ENCODE assay signal across 24 cellular contexts in genomic region chr2:144165599-144166250, GRCh38.
"Had no signal": no experiment of that assay in that cellular context is flagged by ENCODE, and none has a peak within 500 bp of the region (broad histone marks: within the 10 kb centered on the region; RNA-seq: fewer than 3 reads in every experiment).

No MANE protein-coding gene starts in this region.

- H3K27me3 ChIP-seq: esophagus muscularis mucosa, heart right ventricle, left lung, neural progenitor cell, right lobe of liver, suprapubic skin, transverse colon had no signal

- H3K36me3 Mint-ChIP-seq: naive thymus-derived CD4-positive, alpha-beta T cell had no signal

- H3K27me3 Mint-ChIP-seq: naive thymus-derived CD4-positive, alpha-beta T cell; progenitor cell of endocrine pancreas; stimulated activated naive CD8-positive, alpha-beta T cell treated with anti-CD3 and anti-CD28 coated beads, Interleukin-15, amount 100 ng/mL, for 72 hours had no signal

- DNase-seq: cortex of kidney; foreskin melanocyte; glutamatergic neuron; heart right ventricle; hippocampal formation; left cardiac atrium; left lung; mesendoderm; midbrain; naive thymus-derived CD4-positive, alpha-beta T cell; right lobe of liver; small intestine; stimulated activated CD4-positive, alpha-beta T cell treated with anti-CD3 and anti-CD28 coated beads, Interleukin-15, amount 100 ng/mL, for 24 hours; stimulated activated CD4-positive, alpha-beta T cell treated with anti-CD3 and anti-CD28 coated beads, Interleukin-2, amount 100 ng/mL, for 48 hours; stimulated activated naive CD4-positive, alpha-beta T cell; stimulated activated naive CD8-positive, alpha-beta T cell treated with anti-CD3 and anti-CD28 coated beads, Interleukin-15, amount 100 ng/mL, for 72 hours; transverse colon had no signal

- H3K4me3 Mint-ChIP-seq: naive thymus-derived CD4-positive, alpha-beta T cell; nephron; neural progenitor cell; stimulated activated naive CD8-positive, alpha-beta T cell treated with anti-CD3 and anti-CD28 coated beads, Interleukin-15, amount 100 ng/mL, for 72 hours had no signal

- H3K4me1 Mint-ChIP-seq: naive thymus-derived CD4-positive, alpha-beta T cell; neural progenitor cell had no signal

- H3K4me3 ChIP-seq: esophagus muscularis mucosa, heart right ventricle, left lung, neural progenitor cell, right lobe of liver, suprapubic skin, transverse colon had no signal

- FAIRE-seq: islet of Langerhans, small intestine had no signal

- H3K27ac ChIP-seq: esophagus muscularis mucosa, heart right ventricle, left lung, neural progenitor cell, parathyroid adenoma, right lobe of liver, suprapubic skin, transverse colon had no signal

- H3K27ac Mint-ChIP-seq: naive thymus-derived CD4-positive, alpha-beta T cell; nephron; neural progenitor cell; progenitor cell of endocrine pancreas; stimulated activated naive CD8-positive, alpha-beta T cell treated with anti-CD3 and anti-CD28 coated beads, Interleukin-15, amount 100 ng/mL, for 72 hours had no signal

- H3K9me3 Mint-ChIP-seq: naive thymus-derived CD4-positive, alpha-beta T cell; nephron; neural progenitor cell; stimulated activated naive CD8-positive, alpha-beta T cell treated with anti-CD3 and anti-CD28 coated beads, Interleukin-15, amount 100 ng/mL, for 72 hours had no signal

- H3K36me3 ChIP-seq: esophagus muscularis mucosa, heart right ventricle, left lung, neural progenitor cell, right lobe of liver, suprapubic skin, transverse colon had no signal
